20 cellular contexts compared by ENCODE assay signal in genomic region chr4:105225500-105225899, GRCh38.
A peak's percentile ranks its signal among the peaks of the same experiment; 100 is the strongest.
DNase-seq lines count a peak whose midpoint lies in the region; ATAC-seq, FAIRE-seq and TF ChIP-seq lines count a peak whose summit lies in the region.
"Had no signal": no experiment of that assay in that cellular context is flagged by ENCODE, and none has a peak within 500 bp of the region (broad histone marks: within the 10 kb centered on the region; RNA-seq: fewer than 3 reads in every experiment).

No MANE protein-coding gene starts in this region.

- H3K4me3 ChIP-seq in fibroblast of mammary gland (ENCODE audit: control insufficient read depth, low read depth, low read length) (no peak overlapping the region), neural cell (ENCODE audit: low read length) (peak overlapping the region; percentile 54), psoas muscle (no peak overlapping the region)
- H3K4me3 ChIP-seq: MG63, SJCRH30 had no signal

- H3K36me3 ChIP-seq in neural cell (ENCODE audit: insufficient read depth, low read length), result no peaks in the 10 kb centered on the region
- no peaks in the 10 kb centered on the region for H3K36me3 ChIP-seq in psoas muscle (ENCODE audit: insufficient read depth in 1 of 2, low read depth in 1 of 2)
- H3K36me3 ChIP-seq: MG63, SJCRH30 had no signal

- no peaks in the 10 kb centered on the region for H4K20me1 ChIP-seq in neural cell (ENCODE audit: insufficient read depth)

- peak; percentile 6 for FAIRE-seq in D721Med (lab: Jason Lieb, UNC)

- no peak for TF ChIP-seq RAD21 in neural cell (conservative IDR thresholded peaks at IDR 0.05)

- H3K27ac ChIP-seq in neural cell (ENCODE audit: low read length), result peak overlapping the region; percentile 95
- H3K27ac ChIP-seq in psoas muscle, result no peak overlapping the region
- H3K27ac ChIP-seq: RWPE1, SJCRH30 had no signal

- H3K4me1 ChIP-seq in psoas muscle, result peaks cover 15% of the 10 kb centered on the region
- H3K4me1 ChIP-seq: SJCRH30 had no signal

- no peak for TF ChIP-seq EP300 in neural cell (conservative IDR thresholded peaks at IDR 0.05; ENCODE audit: poor library complexity, severe bottlenecking)

- ATAC-seq in GM19455 (IDR thresholded peaks at IDR 0.05; ENCODE audit: unreplicated experiment), result no peak
- no peak for ATAC-seq in psoas muscle

- intact Hi-C loops in psoas muscle (cut with DNase I), result no loop called here

- H3K4me2 ChIP-seq in neural cell (ENCODE audit: low read length), result peak overlapping the region; percentile 81

- no peaks in the 10 kb centered on the region for H3K9me3 ChIP-seq in neural cell (ENCODE audit: low read length)
- H3K9me3 ChIP-seq in psoas muscle, result no peaks in the 10 kb centered on the region
- H3K9me3 ChIP-seq: MG63, SJCRH30 had no signal

- peak overlapping the region; percentile 59 for H3K9ac ChIP-seq in neural cell (ENCODE audit: low read length)

- no peaks in the 10 kb centered on the region for H3K27me3 ChIP-seq in neural cell (ENCODE audit: insufficient read depth, low read depth, low read length)
- H3K27me3 ChIP-seq in psoas muscle (ENCODE audit: insufficient read depth in 3 of 3, low read length in 2 of 3), result no peaks in the 10 kb centered on the region
- H3K27me3 ChIP-seq: MG63, SJCRH30 had no signal

- TF ChIP-seq CTCF in D721Med (IDR thresholded peaks at IDR 0.05; ENCODE audit: insufficient read depth, missing control alignments), result no peak
- no peak for TF ChIP-seq CTCF in fibroblast of mammary gland (conservative IDR thresholded peaks at IDR 0.05; ENCODE audit: control insufficient read depth, insufficient read depth, low read depth, low read length)
- no peak for TF ChIP-seq CTCF in neural cell (IDR thresholded peaks at IDR 0.05; ENCODE audit: poor library complexity, severe bottlenecking)
- TF ChIP-seq CTCF in psoas muscle (IDR thresholded peaks at IDR 0.05), result no peak

- H2AFZ ChIP-seq in neural cell (ENCODE audit: low read depth, low read length), result no peak overlapping the region

- peaks cover 6% of the 10 kb centered on the region for H3F3A ChIP-seq in neural cell (ENCODE audit: insufficient read depth, low read length, poor library complexity, severe bottlenecking)

- WGBS in psoas muscle, 3 donors, result 94 to 100% (median 95%) methylated on average over 1 of the region's 1 CpG

- H3K79me2 ChIP-seq in neural cell (replicated peaks; ENCODE audit: insufficient read depth, low read length), result peaks cover 39% of the 10 kb centered on the region

- no peak for DNase-seq in D721Med (ENCODE audit: insufficient read length, low spot score)
- DNase-seq in HT1080 (ENCODE audit: low read depth), result peak; percentile 15
- DNase-seq in fibroblast of mammary gland (ENCODE audit: low read depth), result peak; percentile 2
- no peak for DNase-seq in psoas muscle
- no peak for DNase-seq in COR-L47 (lab: John Stamatoyannopoulos, UW)
- DNase-seq: ACHN; CD4-positive, CD25-positive, alpha-beta regulatory T cell; DMS53; GOT3; KG1; MG63; NCI-H187; NCI-H2171; NCI-H446 treated with DMSO at 0.1 percent for 48 hours; NCI-H748 treated with DMSO at 0.1 percent for 48 hours; SJCRH30; SW 1271 had no signal

- no peaks in the 10 kb centered on the region for H3K9me2 ChIP-seq in neural cell (ENCODE audit: insufficient read depth, low read length)

TF ChIP-seq in neural cell, 6 proteins besides CTCF, POLR2A, EP300 and RAD21:
- TF ChIP-seq, protein P1, sequence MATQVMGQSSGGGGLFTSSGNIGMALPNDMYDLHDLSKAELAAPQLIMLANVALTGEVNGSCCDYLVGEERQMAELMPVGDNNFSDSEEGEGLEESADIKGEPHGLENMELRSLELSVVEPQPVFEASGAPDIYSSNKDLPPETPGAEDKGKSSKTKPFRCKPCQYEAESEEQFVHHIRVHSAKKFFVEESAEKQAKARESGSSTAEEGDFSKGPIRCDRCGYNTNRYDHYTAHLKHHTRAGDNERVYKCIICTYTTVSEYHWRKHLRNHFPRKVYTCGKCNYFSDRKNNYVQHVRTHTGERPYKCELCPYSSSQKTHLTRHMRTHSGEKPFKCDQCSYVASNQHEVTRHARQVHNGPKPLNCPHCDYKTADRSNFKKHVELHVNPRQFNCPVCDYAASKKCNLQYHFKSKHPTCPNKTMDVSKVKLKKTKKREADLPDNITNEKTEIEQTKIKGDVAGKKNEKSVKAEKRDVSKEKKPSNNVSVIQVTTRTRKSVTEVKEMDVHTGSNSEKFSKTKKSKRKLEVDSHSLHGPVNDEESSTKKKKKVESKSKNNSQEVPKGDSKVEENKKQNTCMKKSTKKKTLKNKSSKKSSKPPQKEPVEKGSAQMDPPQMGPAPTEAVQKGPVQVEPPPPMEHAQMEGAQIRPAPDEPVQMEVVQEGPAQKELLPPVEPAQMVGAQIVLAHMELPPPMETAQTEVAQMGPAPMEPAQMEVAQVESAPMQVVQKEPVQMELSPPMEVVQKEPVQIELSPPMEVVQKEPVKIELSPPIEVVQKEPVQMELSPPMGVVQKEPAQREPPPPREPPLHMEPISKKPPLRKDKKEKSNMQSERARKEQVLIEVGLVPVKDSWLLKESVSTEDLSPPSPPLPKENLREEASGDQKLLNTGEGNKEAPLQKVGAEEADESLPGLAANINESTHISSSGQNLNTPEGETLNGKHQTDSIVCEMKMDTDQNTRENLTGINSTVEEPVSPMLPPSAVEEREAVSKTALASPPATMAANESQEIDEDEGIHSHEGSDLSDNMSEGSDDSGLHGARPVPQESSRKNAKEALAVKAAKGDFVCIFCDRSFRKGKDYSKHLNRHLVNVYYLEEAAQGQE (IDR thresholded peaks at IDR 0.05; ENCODE audit: borderline replicate concordance), result no peak
- no peak for TF ChIP-seq TAF1 (IDR thresholded peaks at IDR 0.05; ENCODE audit: low read depth)
- TF ChIP-seq POLR2AphosphoS5 (IDR thresholded peaks at IDR 0.05), result no peak
- TF ChIP-seq MXI1 (conservative IDR thresholded peaks at IDR 0.05; ENCODE audit: poor library complexity, severe bottlenecking), result no peak
- TF ChIP-seq EZH2 (IDR thresholded peaks at IDR 0.05; ENCODE audit: borderline replicate concordance, insufficient read depth, low read length, poor library complexity, severe bottlenecking), result no peak
- TF ChIP-seq SMC3 (conservative IDR thresholded peaks at IDR 0.05; ENCODE audit: poor library complexity), result no peak

Comparison
In these comparisons a context has a peak if more than half of its experiments do, and no peak if none do; other contexts are left out.
1. DNase-seq: peak in HT1080 (single experiment) and fibroblast of mammary gland (single experiment); none in D721Med (single experiment), psoas muscle (0 of 2) and COR-L47 (single experiment).